8 cellular contexts compared by ENCODE assay signal in genomic region chr9:112361602-112362001, GRCh38. TPM values are rescaled to one million over a fixed set of nuclear protein-coding genes. Genes with fewer than 3 reads are reported as not detected.
DNase-seq lines count a peak whose midpoint lies in the region; ATAC-seq and TF ChIP-seq lines count a peak whose summit lies in the region.

No MANE protein-coding gene starts in this region.

- H3K9me3 ChIP-seq in lower lobe of right lung: no peaks in the 10 kb centered on the region

- intact Hi-C loops in lower lobe of right lung (cut with DNase I): no loop called here

- H3K27ac ChIP-seq in 22Rv1 (no peak overlapping the region), lower lobe of right lung (no peak overlapping the region)

- ATAC-seq in lower lobe of right lung (peak; percentile 38 to 67), GM21717 (IDR thresholded peaks at IDR 0.05; ENCODE audit: unreplicated experiment) (no peak)

- no peak overlapping the region for H3K4me3 ChIP-seq in lower lobe of right lung

- DNase-seq in GM04504 (ENCODE audit: low read depth) (peak; percentile 11), NCI-H460 (ENCODE audit: extremely low read depth, low read depth) (peak; percentile 40), lower lobe of right lung (no peak), GM19240 (ENCODE audit: insufficient read length, low spot score) (no peak)
- peak; percentile 34 for DNase-seq in central memory CD4-positive, alpha-beta T cell
- DNase-seq in activated naive CD4-positive, alpha-beta T cell treated with anti-CD3 and anti-CD28 coated beads, Interleukin-2, amount 50 U/mL, for 16 hours: no peak

- peak; percentile 54 for TF ChIP-seq CTCF in 22Rv1 (IDR thresholded peaks at IDR 0.05)
- TF ChIP-seq CTCF in lower lobe of right lung (IDR thresholded peaks at IDR 0.05): peak; percentile 58

- H3K36me3 ChIP-seq in lower lobe of right lung: no peaks in the 10 kb centered on the region

- H3K4me1 ChIP-seq in lower lobe of right lung: no peaks in the 10 kb centered on the region

- no peaks in the 10 kb centered on the region for H3K27me3 ChIP-seq in lower lobe of right lung (ENCODE audit: low read depth)

RNA-seq across cellular contexts. Expression of gene HSDL2, which starts 18.3 kb away (rescaled TPM):
- total RNA-seq in NCI-H460 (2014; rRNA removed; shearing (Covaris generic)): 42.3 and 42.4 TPM in 2 replicates
- polyA plus RNA-seq in NCI-H460 (2014; cell fraction: nucleus; rRNA removed): 28.5 and 29.5 TPM in 2 replicates
- 55.3 TPM for total RNA-seq in lower lobe of right lung

RNA-seq across cellular contexts. Expression of gene PTBP3, which starts 28.2 kb away (rescaled TPM):
- 76.3 and 79.9 TPM in 2 replicates for total RNA-seq in NCI-H460 (2014; rRNA removed; shearing (Covaris generic))
- polyA plus RNA-seq in NCI-H460 (2014; cell fraction: nucleus; rRNA removed): 17.9 and 34.0 TPM in 2 replicates
- 94.9 TPM for total RNA-seq in lower lobe of right lung

Comparison
In these comparisons a context has a peak if more than half of its experiments do, and no peak if none do; other contexts are left out.
1. DNase-seq: peak in GM04504 (single experiment), NCI-H460 (single experiment) and central memory CD4-positive, alpha-beta T cell (single experiment); none in lower lobe of right lung (single experiment), GM19240 (single experiment) and activated naive CD4-positive, alpha-beta T cell treated with anti-CD3 and anti-CD28 coated beads, Interleukin-2, amount 50 U/mL, for 16 hours (single experiment).